1 cellular context compared by ENCODE assay signal in genomic region chr2:136051725-136052048, GRCh38.
TF ChIP-seq lines count a peak whose summit lies in the region.

No MANE protein-coding gene starts in this region.

TF ChIP-seq in GM12878, 131 proteins besides CTCF, POLR2A, EP300 and RAD21 (continued from another document and continues in another):
- peak; percentile 33; the same call in 1 of the 2 replicates for TF ChIP-seq ZNF687 (IDR thresholded peaks at IDR 0.05)
- no peak for TF ChIP-seq MTA3 (IDR thresholded peaks at IDR 0.05; ENCODE audit: borderline replicate concordance, low read length)
- no peak for TF ChIP-seq ZBTB33 (IDR thresholded peaks at IDR 0.05)
- no peak for TF ChIP-seq PML (IDR thresholded peaks at IDR 0.05; ENCODE audit: low read length)
- TF ChIP-seq PAX8 (IDR thresholded peaks at IDR 0.05) = no peak
- TF ChIP-seq RELB (IDR thresholded peaks at IDR 0.05; ENCODE audit: low read depth) = no peak
- TF ChIP-seq, protein P1, sequence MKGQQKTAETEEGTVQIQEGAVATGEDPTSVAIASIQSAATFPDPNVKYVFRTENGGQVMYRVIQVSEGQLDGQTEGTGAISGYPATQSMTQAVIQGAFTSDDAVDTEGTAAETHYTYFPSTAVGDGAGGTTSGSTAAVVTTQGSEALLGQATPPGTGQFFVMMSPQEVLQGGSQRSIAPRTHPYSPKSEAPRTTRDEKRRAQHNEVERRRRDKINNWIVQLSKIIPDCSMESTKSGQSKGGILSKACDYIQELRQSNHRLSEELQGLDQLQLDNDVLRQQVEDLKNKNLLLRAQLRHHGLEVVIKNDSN (IDR thresholded peaks at IDR 0.05; ENCODE audit: borderline replicate concordance, extremely low read length, insufficient read depth, low read depth, low read length) = no peak
- no peak for TF ChIP-seq NR2C2 (IDR thresholded peaks at IDR 0.05; ENCODE audit: borderline replicate concordance, control insufficient read depth, insufficient read length, low read depth)
- TF ChIP-seq EED (IDR thresholded peaks at IDR 0.05; ENCODE audit: low read depth) = no peak
- TF ChIP-seq SRF (IDR thresholded peaks at IDR 0.05; ENCODE audit: low read depth in 2 of 2, low read length in 2 of 2) = no peak
- TF ChIP-seq CBFB (IDR thresholded peaks at IDR 0.05; ENCODE audit: low read depth) = no peak
- TF ChIP-seq MLLT1 (IDR thresholded peaks at IDR 0.05) = 0 out of 2 replicates have a peak, but pooled peaks have one; percentile 13
- TF ChIP-seq POLR2AphosphoS5 (IDR thresholded peaks at IDR 0.05; ENCODE audit: low read length) = no peak
- TF ChIP-seq HDAC6 (IDR thresholded peaks at IDR 0.05; ENCODE audit: unreplicated experiment) = no peak
- TF ChIP-seq FOS (IDR thresholded peaks at IDR 0.05; ENCODE audit: borderline replicate concordance, extremely low read depth, insufficient read length) = no peak
- TF ChIP-seq RUNX3 (IDR thresholded peaks at IDR 0.05; ENCODE audit: low read length) = peak; percentile 75; the same call in 1 of the 2 replicates
- TF ChIP-seq BRCA1 (IDR thresholded peaks at IDR 0.05; ENCODE audit: low read depth, low read length) = no peak
- TF ChIP-seq, protein P2, sequence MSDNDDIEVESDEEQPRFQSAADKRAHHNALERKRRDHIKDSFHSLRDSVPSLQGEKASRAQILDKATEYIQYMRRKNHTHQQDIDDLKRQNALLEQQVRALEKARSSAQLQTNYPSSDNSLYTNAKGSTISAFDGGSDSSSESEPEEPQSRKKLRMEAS (IDR thresholded peaks at IDR 0.05; ENCODE audit: low read depth, low read length) = no peak
- TF ChIP-seq SREBF1 (IDR thresholded peaks at IDR 0.05; ENCODE audit: low read length) = no peak
- peak; percentile 20; the same call in 1 of the 2 replicates for TF ChIP-seq NFIC (IDR thresholded peaks at IDR 0.05; ENCODE audit: low read depth, low read length)
- TF ChIP-seq NFXL1 (IDR thresholded peaks at IDR 0.05; ENCODE audit: borderline replicate concordance) = no peak
- no peak for TF ChIP-seq FOXK2 (IDR thresholded peaks at IDR 0.05)
- no peak for TF ChIP-seq SUPT20H (IDR thresholded peaks at IDR 0.05; ENCODE audit: borderline replicate concordance, control insufficient read depth, low read depth, low read length)
- TF ChIP-seq, protein P3, sequence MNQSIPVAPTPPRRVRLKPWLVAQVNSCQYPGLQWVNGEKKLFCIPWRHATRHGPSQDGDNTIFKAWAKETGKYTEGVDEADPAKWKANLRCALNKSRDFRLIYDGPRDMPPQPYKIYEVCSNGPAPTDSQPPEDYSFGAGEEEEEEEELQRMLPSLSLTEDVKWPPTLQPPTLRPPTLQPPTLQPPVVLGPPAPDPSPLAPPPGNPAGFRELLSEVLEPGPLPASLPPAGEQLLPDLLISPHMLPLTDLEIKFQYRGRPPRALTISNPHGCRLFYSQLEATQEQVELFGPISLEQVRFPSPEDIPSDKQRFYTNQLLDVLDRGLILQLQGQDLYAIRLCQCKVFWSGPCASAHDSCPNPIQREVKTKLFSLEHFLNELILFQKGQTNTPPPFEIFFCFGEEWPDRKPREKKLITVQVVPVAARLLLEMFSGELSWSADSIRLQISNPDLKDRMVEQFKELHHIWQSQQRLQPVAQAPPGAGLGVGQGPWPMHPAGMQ (IDR thresholded peaks at IDR 0.05; ENCODE audit: borderline replicate concordance) = no peak
- TF ChIP-seq BCL11A (IDR thresholded peaks at IDR 0.05; ENCODE audit: low read depth, low read length) = no peak
- TF ChIP-seq RAD51 (IDR thresholded peaks at IDR 0.05) = no peak
- no peak for TF ChIP-seq ZNF274 (IDR thresholded peaks at IDR 0.05; ENCODE audit: insufficient read depth, insufficient read length)
- no peak for TF ChIP-seq CBX5 (IDR thresholded peaks at IDR 0.05; ENCODE audit: low read depth)
- no peak for TF ChIP-seq TBL1XR1 (IDR thresholded peaks at IDR 0.05; ENCODE audit: low read depth, low read length)
- no peak for TF ChIP-seq IRF3 (IDR thresholded peaks at IDR 0.05)
- TF ChIP-seq, protein P4, sequence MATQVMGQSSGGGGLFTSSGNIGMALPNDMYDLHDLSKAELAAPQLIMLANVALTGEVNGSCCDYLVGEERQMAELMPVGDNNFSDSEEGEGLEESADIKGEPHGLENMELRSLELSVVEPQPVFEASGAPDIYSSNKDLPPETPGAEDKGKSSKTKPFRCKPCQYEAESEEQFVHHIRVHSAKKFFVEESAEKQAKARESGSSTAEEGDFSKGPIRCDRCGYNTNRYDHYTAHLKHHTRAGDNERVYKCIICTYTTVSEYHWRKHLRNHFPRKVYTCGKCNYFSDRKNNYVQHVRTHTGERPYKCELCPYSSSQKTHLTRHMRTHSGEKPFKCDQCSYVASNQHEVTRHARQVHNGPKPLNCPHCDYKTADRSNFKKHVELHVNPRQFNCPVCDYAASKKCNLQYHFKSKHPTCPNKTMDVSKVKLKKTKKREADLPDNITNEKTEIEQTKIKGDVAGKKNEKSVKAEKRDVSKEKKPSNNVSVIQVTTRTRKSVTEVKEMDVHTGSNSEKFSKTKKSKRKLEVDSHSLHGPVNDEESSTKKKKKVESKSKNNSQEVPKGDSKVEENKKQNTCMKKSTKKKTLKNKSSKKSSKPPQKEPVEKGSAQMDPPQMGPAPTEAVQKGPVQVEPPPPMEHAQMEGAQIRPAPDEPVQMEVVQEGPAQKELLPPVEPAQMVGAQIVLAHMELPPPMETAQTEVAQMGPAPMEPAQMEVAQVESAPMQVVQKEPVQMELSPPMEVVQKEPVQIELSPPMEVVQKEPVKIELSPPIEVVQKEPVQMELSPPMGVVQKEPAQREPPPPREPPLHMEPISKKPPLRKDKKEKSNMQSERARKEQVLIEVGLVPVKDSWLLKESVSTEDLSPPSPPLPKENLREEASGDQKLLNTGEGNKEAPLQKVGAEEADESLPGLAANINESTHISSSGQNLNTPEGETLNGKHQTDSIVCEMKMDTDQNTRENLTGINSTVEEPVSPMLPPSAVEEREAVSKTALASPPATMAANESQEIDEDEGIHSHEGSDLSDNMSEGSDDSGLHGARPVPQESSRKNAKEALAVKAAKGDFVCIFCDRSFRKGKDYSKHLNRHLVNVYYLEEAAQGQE (IDR thresholded peaks at IDR 0.05; ENCODE audit: low read depth, low read length) = no peak
- TF ChIP-seq IKZF2 (IDR thresholded peaks at IDR 0.05) = peak in 1 of 2 experiments; percentile 37; a peak in 2 of 4 replicates
- TF ChIP-seq FOXM1 (IDR thresholded peaks at IDR 0.05; ENCODE audit: low read depth, low read length) = peak; percentile 69; the same call in 1 of the 2 replicates
- TF ChIP-seq, protein P5, sequence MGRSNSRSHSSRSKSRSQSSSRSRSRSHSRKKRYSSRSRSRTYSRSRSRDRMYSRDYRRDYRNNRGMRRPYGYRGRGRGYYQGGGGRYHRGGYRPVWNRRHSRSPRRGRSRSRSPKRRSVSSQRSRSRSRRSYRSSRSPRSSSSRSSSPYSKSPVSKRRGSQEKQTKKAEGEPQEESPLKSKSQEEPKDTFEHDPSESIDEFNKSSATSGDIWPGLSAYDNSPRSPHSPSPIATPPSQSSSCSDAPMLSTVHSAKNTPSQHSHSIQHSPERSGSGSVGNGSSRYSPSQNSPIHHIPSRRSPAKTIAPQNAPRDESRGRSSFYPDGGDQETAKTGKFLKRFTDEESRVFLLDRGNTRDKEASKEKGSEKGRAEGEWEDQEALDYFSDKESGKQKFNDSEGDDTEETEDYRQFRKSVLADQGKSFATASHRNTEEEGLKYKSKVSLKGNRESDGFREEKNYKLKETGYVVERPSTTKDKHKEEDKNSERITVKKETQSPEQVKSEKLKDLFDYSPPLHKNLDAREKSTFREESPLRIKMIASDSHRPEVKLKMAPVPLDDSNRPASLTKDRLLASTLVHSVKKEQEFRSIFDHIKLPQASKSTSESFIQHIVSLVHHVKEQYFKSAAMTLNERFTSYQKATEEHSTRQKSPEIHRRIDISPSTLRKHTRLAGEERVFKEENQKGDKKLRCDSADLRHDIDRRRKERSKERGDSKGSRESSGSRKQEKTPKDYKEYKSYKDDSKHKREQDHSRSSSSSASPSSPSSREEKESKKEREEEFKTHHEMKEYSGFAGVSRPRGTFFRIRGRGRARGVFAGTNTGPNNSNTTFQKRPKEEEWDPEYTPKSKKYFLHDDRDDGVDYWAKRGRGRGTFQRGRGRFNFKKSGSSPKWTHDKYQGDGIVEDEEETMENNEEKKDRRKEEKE (IDR thresholded peaks at IDR 0.05) = no peak
- no peak for TF ChIP-seq TARDBP (IDR thresholded peaks at IDR 0.05; ENCODE audit: borderline replicate concordance)
- TF ChIP-seq CREM (IDR thresholded peaks at IDR 0.05; ENCODE audit: low read depth) = 0 out of 2 replicates have a peak, but pooled peaks have one; percentile 20
- TF ChIP-seq RFX5 (IDR thresholded peaks at IDR 0.05; ENCODE audit: low read depth, low read length) = no peak
- TF ChIP-seq POU2F2 (IDR thresholded peaks at IDR 0.05; ENCODE audit: borderline replicate concordance, low read depth, low read length) = no peak
- no peak for TF ChIP-seq ESRRA (IDR thresholded peaks at IDR 0.05; ENCODE audit: low read length)
- no peak for TF ChIP-seq GATAD2B (conservative IDR thresholded peaks at IDR 0.05; ENCODE audit: low read depth)
- no peak for TF ChIP-seq SUZ12 (IDR thresholded peaks at IDR 0.05; ENCODE audit: unreplicated experiment)
- TF ChIP-seq IKZF1 (conservative IDR thresholded peaks at IDR 0.05) = no peak
- no peak for TF ChIP-seq DPF2 (IDR thresholded peaks at IDR 0.05)
- peak; percentile 65 for TF ChIP-seq ATF7 (IDR thresholded peaks at IDR 0.05; ENCODE audit: low read depth)
- peak; percentile 93 for TF ChIP-seq TCF7 (IDR thresholded peaks at IDR 0.05; ENCODE audit: borderline replicate concordance)
- no peak for TF ChIP-seq IRF4 (IDR thresholded peaks at IDR 0.05; ENCODE audit: low read depth, low read length)
- no peak for TF ChIP-seq POLR2AphosphoS2 (IDR thresholded peaks at IDR 0.05; ENCODE audit: low read depth, low read length)
- TF ChIP-seq HDGF (IDR thresholded peaks at IDR 0.05) = no peak
